ENCODE assay signal across 8 cellular contexts in genomic region chr3:27721717-27722564, GRCh38. TPM values are rescaled to one million over a fixed set of nuclear protein-coding genes. Genes with fewer than 3 reads are reported as not detected.
DNase-seq lines count a peak whose midpoint lies in the region; ATAC-seq and TF ChIP-seq lines count a peak whose summit lies in the region.

EOMES (minus strand) TSS chr3:27722323; CDS start chr3:27722294, 29 bp downstream.

- H3K4me3 ChIP-seq in NB4 (ENCODE audit: low read depth, low read length) = no peak within 1 kb of the TSS
- peak within 1 kb of the TSS; percentile 18 to 37 for H3K4me3 ChIP-seq in left lung

- intact Hi-C loops in MCF 10A (cut with micrococcal nuclease) (loop anchor here (1.0 to 2.0 kb wide), 3 partner anchors 36 to 564 kb away; no protein-coding TSS in a partner anchor), left lung (cut with DNase I) (no loop called here)

- no peaks in the 10 kb centered on the region for H3K27me3 Mint-ChIP-seq in MCF 10A (ENCODE audit: insufficient read depth, unreplicated experiment)

- H3K36me3 Mint-ChIP-seq in MCF 10A (ENCODE audit: insufficient read depth, unreplicated experiment) = no peaks in the 10 kb centered on the region

- DNase-seq in HEK293T (ENCODE audit: extremely low spot score) (peak; percentile 69), NB4 (ENCODE audit: low read depth) (peak; percentile 66), T1000 (lab: John Stamatoyannopoulos, UW) (peak; percentile 76), MCF 10A (ENCODE audit: unreplicated experiment) (peak; percentile 70), left lung (peak; percentile 34 to 76), HT-29 (ENCODE audit: low spot score) (no peak)
- DNase-seq in stimulated activated CD8-positive, alpha-beta memory T cell treated with anti-CD3 and anti-CD28 coated beads, Interleukin-4, amount 100 ng/mL, for 1 hour (ENCODE audit: low read depth in 2 of 2, low spot score in 1 of 2) = peak; percentile 56 to 60

- H3K27ac Mint-ChIP-seq in MCF 10A (ENCODE audit: low read depth, unreplicated experiment) = no peak within 1 kb of the TSS

- H3K4me1 Mint-ChIP-seq in MCF 10A (ENCODE audit: insufficient read depth, unreplicated experiment) = no peaks in the 10 kb centered on the region

- CTCF ChIA-PET in HEK293T (lab: Yijun Ruan, JAX) (interaction anchor here (0.6 to 2.2 kb wide), 10 partner anchors 9 to 868 kb away, joined by 3 to 16 read pairs (median 4); no protein-coding TSS in a partner anchor), MCF 10A (lab: Yijun Ruan, JAX) (interaction anchor here (0.5 to 4.7 kb wide), 51 partner anchors 9 to 753 kb away, joined by 3 to 70 read pairs (median 5); no protein-coding TSS in a partner anchor)

- no TSS peak for BruUV-seq in MCF 10A (replicated peaks; lab: Mats Ljungman, UMichigan)

- H3K9me3 Mint-ChIP-seq in MCF 10A (ENCODE audit: unreplicated experiment) = no peaks in the 10 kb centered on the region

- ATAC-seq in left lung = peak; percentile 68

- no peaks in the 10 kb centered on the region for H3K9me3 ChIP-seq in left lung

- H3K27me3 ChIP-seq in left lung = peaks cover 84 to 100% of the 10 kb centered on the region in 2 donors

- TF ChIP-seq POLR2A in NB4 (IDR thresholded peaks at IDR 0.05; ENCODE audit: extremely low read depth, insufficient read length) = no peak

- H3K27ac ChIP-seq in left lung = peak within 1 kb of the TSS in 1 of 2 donors; percentile 33

- TF ChIP-seq CTCF in GM12873 (IDR thresholded peaks at IDR 0.05; ENCODE audit: insufficient read depth, low read depth, low read length, missing control alignments) (peak; percentile 35), NB4 (IDR thresholded peaks at IDR 0.05; ENCODE audit: low read depth, low read length) (peak; percentile 11), MCF 10A (IDR thresholded peaks at IDR 0.05; ENCODE audit: unreplicated experiment) (peak; percentile 82), left lung (IDR thresholded peaks at IDR 0.05) (peak in 1 of 2 donors; percentile 13)

- POLR2A ChIA-PET in HEK293T (lab: Yijun Ruan, JAX) = interaction anchor here (0.6 to 1.3 kb wide), 7 partner anchors 8 to 606 kb away, joined by 3 to 7 read pairs (median 3); no protein-coding TSS in a partner anchor
- POLR2A ChIA-PET in MCF 10A (lab: Yijun Ruan, JAX) = interaction anchor here (0.5 to 2.4 kb wide), 9 partner anchors 10 to 639 kb away, joined by 3 to 21 read pairs (median 4); no protein-coding TSS in a partner anchor

- peaks cover 15 to 38% of the 10 kb centered on the region in 2 donors for H3K4me1 ChIP-seq in left lung

- H3K4me3 Mint-ChIP-seq in MCF 10A (ENCODE audit: unreplicated experiment) = peak within 1 kb of the TSS; percentile 75

- H3K36me3 ChIP-seq in left lung = no peaks in the 10 kb centered on the region

TF ChIP-seq in HEK293T, 16 proteins besides CTCF, POLR2A, EP300 and RAD21:
- TF ChIP-seq L3MBTL2 (conservative IDR thresholded peaks at IDR 0.05) = peak; percentile 62; the same call in 1 of the 2 replicates
- TF ChIP-seq LEF1 (IDR thresholded peaks at IDR 0.05; ENCODE audit: borderline replicate concordance) = no peak

RNA-seq across cellular contexts. Expression of gene EOMES, which starts in this region (rescaled TPM):
- 0.74 and 1.3 TPM in 2 replicates for total RNA-seq in MCF 10A (2022)
- under 1 TPM; 0.26 to 0.94 TPM for total RNA-seq in left lung
- not detected in 2 replicates for total RNA-seq in HT-29 (2014; rRNA removed; shearing (Covaris generic))

Comparison
In these comparisons a context has a peak if more than half of its experiments do, and no peak if none do; other contexts are left out.
1. Peak in DNase-seq, ATAC-seq and H3K4me3 ChIP-seq in left lung; RNA of the gene not detected or under 1 TPM.